Comparison of ENCODE assay signal across 14 cellular contexts in genomic region chr4:98581126-98581525, GRCh38.
DNase-seq lines count a peak whose midpoint lies in the region; ATAC-seq, FAIRE-seq and TF ChIP-seq lines count a peak whose summit lies in the region.
"Had no signal": no experiment of that assay in that cellular context is flagged by ENCODE, and none has a peak within 500 bp of the region (broad histone marks: within the 10 kb centered on the region; RNA-seq: fewer than 3 reads in every experiment).

No MANE protein-coding gene starts in this region.

- FAIRE-seq in K562 (lab: Jason Lieb, UNC), result no peak
- FAIRE-seq: GM12878, GM18507 had no signal

- H3K4me2 ChIP-seq in MM.1S (ENCODE audit: low read depth, low read length), result peak overlapping the region; percentile 60
- no peak overlapping the region for H3K4me2 ChIP-seq in K562 (ENCODE audit: insufficient read depth, low read length)
- H3K4me2 ChIP-seq in neural progenitor cell, result peak overlapping the region; percentile 62
- H3K4me2 ChIP-seq in SK-N-SH, result no peak overlapping the region
- H3K4me2 ChIP-seq: GM23338 had no signal

- H3K27ac Mint-ChIP-seq in neural progenitor cell, result no peak overlapping the region
- H3K27ac Mint-ChIP-seq: CD8-positive, alpha-beta memory T cell had no signal

- H3K9me2 ChIP-seq in MM.1S (replicated peaks; ENCODE audit: insufficient read depth, low read length), result no peaks in the 10 kb centered on the region
- no peaks in the 10 kb centered on the region for H3K9me2 ChIP-seq in SK-N-SH

- H3K27me3 ChIP-seq in MM.1S (replicated peaks; ENCODE audit: insufficient read depth, low read length), result no peaks in the 10 kb centered on the region
- peaks cover 0 to 20% of the 10 kb centered on the region in 2 experiments; a peak in 3 of 5 replicates for H3K27me3 ChIP-seq in K562 (ENCODE audit: control insufficient read depth in 2 of 2, insufficient read depth in 2 of 2, low read length in 2 of 2)
- no peaks in the 10 kb centered on the region for H3K27me3 ChIP-seq in neural progenitor cell
- H3K27me3 ChIP-seq in vagina, result no peaks in the 10 kb centered on the region
- no peaks in the 10 kb centered on the region for H3K27me3 ChIP-seq in SK-N-SH (ENCODE audit: insufficient read depth)
- H3K27me3 ChIP-seq: BLaER1 had no signal

- H3K4me3 ChIP-seq in MM.1S (ENCODE audit: low read length) (no peak overlapping the region), K562 (no peak overlapping the region), neural progenitor cell (no peak overlapping the region), vagina (no peak overlapping the region), SK-N-SH (ENCODE audit: low read depth in 2 of 2, low read length in 1 of 2) (no peak overlapping the region)
- H3K4me3 ChIP-seq: BLaER1, GM12878, GM23338 had no signal

- H3K27ac ChIP-seq in MM.1S (ENCODE audit: low read length) (peak overlapping the region; percentile 18; the same call in 1 of the 2 replicates), K562 (ENCODE audit: extremely low read depth, low read depth, low read length) (no peak overlapping the region), neural progenitor cell (peak overlapping the region; percentile 35), vagina (peak overlapping the region; percentile 36), SK-N-SH (ENCODE audit: low read depth in 2 of 2, low read length in 1 of 2) (no peak overlapping the region)
- H3K27ac ChIP-seq: BLaER1, HL-60 had no signal

- H3K9ac ChIP-seq in MM.1S (ENCODE audit: low read length), result no peak overlapping the region; the same call in 1 of the 2 replicates
- H3K9ac ChIP-seq in K562 (ENCODE audit: insufficient read depth in 1 of 2, low read depth in 2 of 2, low read length in 2 of 2), result no peak overlapping the region
- H3K9ac ChIP-seq in neural progenitor cell, result no peak overlapping the region
- no peak overlapping the region for H3K9ac ChIP-seq in SK-N-SH
- H3K9ac ChIP-seq: BLaER1 had no signal

- no peak for TF ChIP-seq POLR2A in K562 (conservative IDR thresholded peaks at IDR 0.05)
- no peak for TF ChIP-seq POLR2A in vagina (IDR thresholded peaks at IDR 0.05)

- no peaks in the 10 kb centered on the region for H3K36me3 ChIP-seq in MM.1S (replicated peaks; ENCODE audit: insufficient read depth, low read length)
- no peaks in the 10 kb centered on the region for H3K36me3 ChIP-seq in K562 (ENCODE audit: control insufficient read depth, insufficient read depth, low read length)
- no peaks in the 10 kb centered on the region for H3K36me3 ChIP-seq in neural progenitor cell
- H3K36me3 ChIP-seq in vagina, result peaks cover 0 to 5% of the 10 kb centered on the region in 2 donors
- H3K36me3 ChIP-seq in SK-N-SH (replicated peaks in 1 of 2; ENCODE audit: control insufficient read depth in 1 of 2, insufficient read depth in 2 of 2, low read length in 1 of 2), result no peaks in the 10 kb centered on the region
- H3K36me3 ChIP-seq: BLaER1 had no signal

- H3F3A ChIP-seq in MM.1S (ENCODE audit: insufficient read depth, low read length), result no peaks in the 10 kb centered on the region
- H3F3A ChIP-seq in neural progenitor cell (ENCODE audit: low read depth), result peaks cover 20% of the 10 kb centered on the region
- no peaks in the 10 kb centered on the region for H3F3A ChIP-seq in SK-N-SH (replicated peaks; ENCODE audit: insufficient read depth)

- no peaks in the 10 kb centered on the region for H3K9me3 Mint-ChIP-seq in neural progenitor cell
- H3K9me3 Mint-ChIP-seq: CD8-positive, alpha-beta memory T cell; GM23338 had no signal

- TF ChIP-seq EP300 in K562 (IDR thresholded peaks at IDR 0.05; ENCODE audit: low read length) (no peak), SK-N-SH (IDR thresholded peaks at IDR 0.05; ENCODE audit: borderline replicate concordance in 1 of 2, low read depth in 1 of 2, low read length in 1 of 2) (no peak)

- TF ChIP-seq RAD21 in K562 (CRISPR knock-in tag; conservative IDR thresholded peaks at IDR 0.05 in 1 of 2, IDR thresholded peaks at IDR 0.05 in 1 of 2), result no peak
- no peak for TF ChIP-seq RAD21 in SK-N-SH (IDR thresholded peaks at IDR 0.05; ENCODE audit: low read length)

- in situ Hi-C loops in K562 (cut with MboI), result no loop called here

- POLR2A ChIA-PET in K562 (lab: Yijun Ruan, JAX) (interaction anchor here (0.7 kb wide), 1 partner anchor 192 kb away, joined by 5 read pairs; no protein-coding TSS in a partner anchor), SK-N-SH (lab: Yijun Ruan, JAX) (no interaction called here)

- peaks cover 7% of the 10 kb centered on the region for H3K36me3 Mint-ChIP-seq in neural progenitor cell

- no peak overlapping the region for H3K4me3 Mint-ChIP-seq in neural progenitor cell
- H3K4me3 Mint-ChIP-seq: CD8-positive, alpha-beta memory T cell; GM23338 had no signal

- H3K9me3 ChIP-seq in MM.1S (replicated peaks; ENCODE audit: insufficient read depth, low read length), result no peaks in the 10 kb centered on the region
- no peaks in the 10 kb centered on the region for H3K9me3 ChIP-seq in K562 (replicated peaks; ENCODE audit: control insufficient read depth, insufficient read depth, low read depth, low read length)
- H3K9me3 ChIP-seq in neural progenitor cell (ENCODE audit: low read depth), result no peaks in the 10 kb centered on the region
- no peaks in the 10 kb centered on the region for H3K9me3 ChIP-seq in vagina
- H3K9me3 ChIP-seq in SK-N-SH, result no peaks in the 10 kb centered on the region
- H3K9me3 ChIP-seq: BLaER1 had no signal

- H3K9me1 ChIP-seq in K562 (ENCODE audit: control insufficient read depth, insufficient read depth, low read length), result no peaks in the 10 kb centered on the region

- H3K4me1 ChIP-seq in MM.1S (ENCODE audit: low read length), result peaks cover 21% of the 10 kb centered on the region
- H3K4me1 ChIP-seq in K562 (replicated peaks in 1 of 2; ENCODE audit: control insufficient read depth in 2 of 2, insufficient read depth in 2 of 2, low read length in 2 of 2), result no peaks in the 10 kb centered on the region
- peaks cover 71% of the 10 kb centered on the region for H3K4me1 ChIP-seq in neural progenitor cell
- peaks cover 41% of the 10 kb centered on the region for H3K4me1 ChIP-seq in vagina
- H3K4me1 ChIP-seq in SK-N-SH (ENCODE audit: control insufficient read depth in 1 of 2, insufficient read depth in 2 of 2, low read depth in 1 of 2, low read length in 1 of 2), result peaks cover 2 to 24% of the 10 kb centered on the region in 2 experiments; a peak in 3 of 4 replicates

- H3K4me1 Mint-ChIP-seq in neural progenitor cell, result peaks cover 48% of the 10 kb centered on the region

- peak; percentile 43 for DNase-seq in MM.1S
- no peak for DNase-seq in K562 (ENCODE audit: extremely low read depth in 1 of 4, low spot score in 3 of 4)
- peak; percentile 40 for DNase-seq in neural progenitor cell (ENCODE audit: low spot score)
- DNase-seq in vagina (ENCODE audit: extremely low spot score in 2 of 2), result no peak
- DNase-seq in SK-N-SH, result no peak
- DNase-seq in NCI-H748 treated with DMSO at 0.1 percent for 48 hours (lab: John Stamatoyannopoulos, UW), result no peak
- DNase-seq: CD8-positive, alpha-beta memory T cell; H7 had no signal

- 4% methylated on average over 3 of the region's 3 CpGs for WGBS in K562 (ENCODE audit: insufficient coverage, low coverage, missing lambda C conversion rate)
- 91% methylated on average over 3 of the region's 3 CpGs for WGBS in SK-N-SH (ENCODE audit: low lambda C conversion rate)

- CTCF ChIA-PET in K562 (lab: Yijun Ruan, JAX; ENCODE audit: low intra/inter-chr PET ratio), result no interaction called here
- CTCF ChIA-PET in SK-N-SH (lab: Yijun Ruan, JAX), result no interaction called here

- H4K20me1 ChIP-seq in MM.1S (ENCODE audit: insufficient read depth, low read length) (no peaks in the 10 kb centered on the region), K562 (replicated peaks; ENCODE audit: control insufficient read depth, insufficient read depth, low read length) (no peaks in the 10 kb centered on the region), neural progenitor cell (ENCODE audit: low read depth) (peaks cover 57% of the 10 kb centered on the region), SK-N-SH (ENCODE audit: insufficient read depth) (peaks cover 38% of the 10 kb centered on the region)
- H4K20me1 ChIP-seq: BLaER1 had no signal

- ATAC-seq in K562 (no peak), GM18511 (IDR thresholded peaks at IDR 0.05; ENCODE audit: unreplicated experiment) (no peak)
- ATAC-seq: GM12878, GM23338 had no signal

- no TSS peak for BruUV-seq in K562 (replicated peaks; lab: Mats Ljungman, UMichigan)

- intact Hi-C loops in K562 (cut with micrococcal nuclease) (no loop called here), vagina (cut with DNase I) (no loop called here)

- no peak overlapping the region for H2AFZ ChIP-seq in MM.1S (ENCODE audit: low read length)
- no peak overlapping the region for H2AFZ ChIP-seq in K562 (ENCODE audit: low read depth, low read length)
- H2AFZ ChIP-seq in neural progenitor cell (replicated peaks), result no peak overlapping the region
- no peak overlapping the region for H2AFZ ChIP-seq in SK-N-SH (ENCODE audit: low read depth)
- H2AFZ ChIP-seq: GM23338 had no signal

- H3K79me2 ChIP-seq in MM.1S (ENCODE audit: low read length) (no peaks in the 10 kb centered on the region), K562 (ENCODE audit: control insufficient read depth, insufficient read depth, low read length) (no peaks in the 10 kb centered on the region), neural progenitor cell (ENCODE audit: low read depth) (peaks cover 73% of the 10 kb centered on the region), SK-N-SH (ENCODE audit: insufficient read depth) (peaks cover 94% of the 10 kb centered on the region)

- no peaks in the 10 kb centered on the region for H3K27me3 Mint-ChIP-seq in neural progenitor cell (ENCODE audit: insufficient read depth, low read depth)
- H3K27me3 Mint-ChIP-seq: CD8-positive, alpha-beta memory T cell had no signal

- no peak for TF ChIP-seq CTCF in MM.1S (IDR thresholded peaks at IDR 0.05; ENCODE audit: low read length)
- no peak for TF ChIP-seq CTCF in K562 (IDR thresholded peaks at IDR 0.05 in 2 of 3, conservative IDR thresholded peaks at IDR 0.05 in 1 of 3; ENCODE audit: insufficient read depth in 2 of 3, low read depth in 1 of 3, low read length in 3 of 3)
- no peak for TF ChIP-seq CTCF in neural progenitor cell (IDR thresholded peaks at IDR 0.05)
- no peak for TF ChIP-seq CTCF in vagina (IDR thresholded peaks at IDR 0.05)
- TF ChIP-seq CTCF in SK-N-SH (IDR thresholded peaks at IDR 0.05), result no peak

TF ChIP-seq in K562, 482 proteins besides CTCF, POLR2A, EP300 and RAD21:
- TF ChIP-seq MAFG (tag; conservative IDR thresholded peaks at IDR 0.05) (0 out of 2 replicates have a peak, but pooled peaks have one; percentile 23), ZNF263 (CRISPR knock-in tag; IDR thresholded peaks at IDR 0.05; ENCODE audit: borderline replicate concordance) (no peak)
TF ChIP-seq in K562: peak in this region for 1.

TF ChIP-seq in SK-N-SH, 30 proteins besides CTCF, POLR2A, EP300 and RAD21 (continues in another document):
- TF ChIP-seq JUND (IDR thresholded peaks at IDR 0.05) (no peak), FOXM1 (IDR thresholded peaks at IDR 0.05; ENCODE audit: low read depth) (no peak), MEF2A (IDR thresholded peaks at IDR 0.05; ENCODE audit: borderline replicate concordance, low read depth) (no peak), SMC3 (IDR thresholded peaks at IDR 0.05; ENCODE audit: low read depth, low read length) (no peak), EZH2phosphoT487 (IDR thresholded peaks at IDR 0.05; ENCODE audit: borderline replicate concordance, low read depth) (no peak), RXRA (IDR thresholded peaks at IDR 0.05; ENCODE audit: borderline replicate concordance, low read depth) (no peak)

Comparison
In these comparisons a context has a peak if more than half of its experiments do, and no peak if none do; other contexts are left out.
1. DNase-seq: peak in MM.1S (single experiment) and neural progenitor cell (single experiment); none in K562 (0 of 4), vagina (0 of 2), SK-N-SH (single experiment) and NCI-H748 treated with DMSO at 0.1 percent for 48 hours (single experiment).
2. H3K27ac ChIP-seq: peak in MM.1S (single experiment), neural progenitor cell (single experiment) and vagina (single experiment); none in K562 (single experiment) and SK-N-SH (0 of 2).
3. H3K4me2 ChIP-seq: peak in MM.1S (single experiment) and neural progenitor cell (single experiment); none in K562 (single experiment) and SK-N-SH (single experiment).